In genomic region chr7:74233655-74234280, GRCh38 we compare ENCODE assay signal across 20 cellular contexts. TPM values are rescaled to one million over a fixed set of nuclear protein-coding genes. Genes with fewer than 3 reads are reported as not detected.
DNase-seq lines count a peak whose midpoint lies in the region; ATAC-seq and TF ChIP-seq lines count a peak whose summit lies in the region.
"Had no signal": no experiment of that assay in that cellular context is flagged by ENCODE, and none has a peak within 500 bp of the region (broad histone marks: within the 10 kb centered on the region; RNA-seq: fewer than 3 reads in every experiment).

No MANE protein-coding gene starts in this region.

- H3K27me3 ChIP-seq in BLaER1 treated with 17β-estradiol and CSF1 and Interleukin-3, amounts not matched to agents 10 nM and 100 nM: no peaks in the 10 kb centered on the region
- H3K27me3 ChIP-seq in PC-3 (ENCODE audit: low read length) (no peaks in the 10 kb centered on the region), brain microvascular endothelial cell (replicated peaks) (no peaks in the 10 kb centered on the region)
- H3K27me3 ChIP-seq: tibial nerve had no signal

- CTCF ChIA-PET in PC-3 (lab: Charles Lee): no interaction called here

- BruUV-seq in PC-3 (replicated peaks; lab: Mats Ljungman, UMichigan): no TSS peak

- H3K9ac ChIP-seq in BLaER1 treated with 17β-estradiol and CSF1 and Interleukin-3, amounts not matched to agents 10 nM and 100 nM: 0 out of 22 replicates have a peak overlapping the region, but pooled peaks of 1 of the 11 experiments have one; percentile 4
- no peak overlapping the region for H3K9ac ChIP-seq in PC-3 (ENCODE audit: low read length)

- ATAC-seq in PC-3: peak; percentile 37; the same call in 1 of the 2 replicates
- no peak for ATAC-seq in GM18861 (IDR thresholded peaks at IDR 0.05; ENCODE audit: unreplicated experiment)
- ATAC-seq: WTC11 had no signal

- no peak for DNase-seq in PC-3
- peak; percentile 87 for DNase-seq in brain microvascular endothelial cell
- DNase-seq in non-pigmented ciliary epithelial cell (ENCODE audit: low read depth): peak; percentile 72
- DNase-seq in DMS114 treated with DMSO at 0.1 percent for 48 hours (lab: John Stamatoyannopoulos, UW; ENCODE audit: unreplicated experiment): no peak
- no peak for DNase-seq in NCI-H146 (lab: John Stamatoyannopoulos, UW)
- no peak for DNase-seq in SHP77 treated with DMSO at 0.1 percent for 48 hours (lab: John Stamatoyannopoulos, UW)
- DNase-seq: caudate nucleus; DMS53; H9; head of caudate nucleus; kidney glomerular epithelial cell; NCI-H1105; NCI-H226; nucleus accumbens; stimulated activated CD4-positive, alpha-beta T cell treated with anti-CD3 and anti-CD28 coated beads, Interleukin-4, amount 100 ng/mL, for 24 hours had no signal

- H3K27ac ChIP-seq in BLaER1 treated with 17β-estradiol and CSF1 and Interleukin-3, amounts not matched to agents 10 nM and 100 nM: peak overlapping the region in 6 of 11 experiments; percentile 23 to 58 (median 42); a peak in 8 of 22 replicates
- H3K27ac ChIP-seq in PC-3 (ENCODE audit: low read length): no peak overlapping the region
- H3K27ac ChIP-seq in brain microvascular endothelial cell: peak overlapping the region; percentile 27
- H3K27ac ChIP-seq: SK-N-MC, tibial nerve had no signal

- no peak overlapping the region for H3K4me3 ChIP-seq in BLaER1 treated with 17β-estradiol and CSF1 and Interleukin-3, amounts not matched to agents 10 nM and 100 nM
- H3K4me3 ChIP-seq in PC-3 (ENCODE audit: low read length) (no peak overlapping the region), brain microvascular endothelial cell (ENCODE audit: low read depth, low read length) (no peak overlapping the region)
- H3K4me3 ChIP-seq: SK-N-MC, tibial nerve had no signal

- H3F3A ChIP-seq in PC-3 (ENCODE audit: low read length, unreplicated experiment): no peaks in the 10 kb centered on the region

- intact Hi-C loops in PC-3 (cut with micrococcal nuclease): no loop called here

- H2AFZ ChIP-seq in PC-3 (ENCODE audit: low read length): no peak overlapping the region

- H3K9me3 ChIP-seq in BLaER1 treated with 17β-estradiol and CSF1 and Interleukin-3, amounts not matched to agents 10 nM and 100 nM (replicated peaks in 1 of 11): peaks cover 0 to 16% (median 5%) of the 10 kb centered on the region in 11 experiments; a peak in 9 of 22 replicates
- no peaks in the 10 kb centered on the region for H3K9me3 ChIP-seq in PC-3 (ENCODE audit: low read length)
- H3K9me3 ChIP-seq: tibial nerve had no signal

- no peaks in the 10 kb centered on the region for H3K9me2 ChIP-seq in PC-3 (replicated peaks; ENCODE audit: low read length)

- in situ Hi-C loops in brain microvascular endothelial cell (cut with HindIII; ENCODE audit: low pct_ligation_motif_present, low sequenced_read_pairs): no loop called here

- peak overlapping the region in 2 of 11 experiments; percentile 24 to 41; a peak in 3 of 22 replicates for H3K4me2 ChIP-seq in BLaER1 treated with 17β-estradiol and CSF1 and Interleukin-3, amounts not matched to agents 10 nM and 100 nM
- no peak overlapping the region for H3K4me2 ChIP-seq in PC-3 (ENCODE audit: low read length)

- H3K36me3 ChIP-seq in BLaER1 treated with 17β-estradiol and CSF1 and Interleukin-3, amounts not matched to agents 10 nM and 100 nM: peaks cover 50 to 99% (median 97%) of the 10 kb centered on the region in 11 experiments
- peaks cover 6% of the 10 kb centered on the region; the same call in 1 of the 2 replicates for H3K36me3 ChIP-seq in PC-3 (ENCODE audit: low read depth, low read length)
- H3K36me3 ChIP-seq in brain microvascular endothelial cell (replicated peaks): peaks cover 7% of the 10 kb centered on the region

- H3K4me1 ChIP-seq in BLaER1 treated with 17β-estradiol and CSF1 and Interleukin-3, amounts not matched to agents 10 nM and 100 nM: peaks cover 67 to 97% (median 88%) of the 10 kb centered on the region in 10 experiments
- H3K4me1 ChIP-seq in PC-3 (ENCODE audit: insufficient read depth, low read length): no peaks in the 10 kb centered on the region
- H3K4me1 ChIP-seq: tibial nerve had no signal

- no peak for TF ChIP-seq CTCF in PC-3 (conservative IDR thresholded peaks at IDR 0.05; ENCODE audit: low read depth, low read length)
- TF ChIP-seq CTCF in brain microvascular endothelial cell (IDR thresholded peaks at IDR 0.05; ENCODE audit: low read depth, low read length, missing control alignments): no peak

- POLR2A ChIA-PET in PC-3 (lab: Charles Lee; ENCODE audit: unreplicated experiment): no interaction called here

- H3K79me2 ChIP-seq in PC-3 (ENCODE audit: low read length): no peaks in the 10 kb centered on the region

- H4K20me1 ChIP-seq in BLaER1 treated with 17β-estradiol and CSF1 and Interleukin-3, amounts not matched to agents 10 nM and 100 nM: no peaks in the 10 kb centered on the region
- H4K20me1 ChIP-seq in PC-3 (ENCODE audit: low read length): no peaks in the 10 kb centered on the region

RNA-seq across cellular contexts. Expression of gene RFC2, which starts 20.4 kb away (rescaled TPM):
- total RNA-seq in PC-3 (2014; rRNA removed): 57.4 and 60.4 TPM in 2 replicates

RNA-seq across cellular contexts. Expression of gene LAT2, which starts 24.0 kb away (rescaled TPM):
- total RNA-seq in PC-3 (2014; rRNA removed): 7.7 and 8.3 TPM in 2 replicates

RNA-seq across cellular contexts. Expression of gene CLIP2, which starts 55.4 kb away (rescaled TPM):
- 26.2 and 33.8 TPM in 2 replicates for total RNA-seq in PC-3 (2014; rRNA removed)

RNA-seq across cellular contexts. Expression of gene EIF4H, which starts 59.6 kb away (rescaled TPM):
- total RNA-seq in PC-3 (2014; rRNA removed): 339 and 357 TPM in 2 replicates

Comparison
In these comparisons a context has a peak if more than half of its experiments do, and no peak if none do; other contexts are left out.
1. DNase-seq: peak in brain microvascular endothelial cell (single experiment) and non-pigmented ciliary epithelial cell (single experiment); none in PC-3 (single experiment), DMS114 treated with DMSO at 0.1 percent for 48 hours (single experiment), NCI-H146 (single experiment) and SHP77 treated with DMSO at 0.1 percent for 48 hours (single experiment).